In the genomic region with DNA sequence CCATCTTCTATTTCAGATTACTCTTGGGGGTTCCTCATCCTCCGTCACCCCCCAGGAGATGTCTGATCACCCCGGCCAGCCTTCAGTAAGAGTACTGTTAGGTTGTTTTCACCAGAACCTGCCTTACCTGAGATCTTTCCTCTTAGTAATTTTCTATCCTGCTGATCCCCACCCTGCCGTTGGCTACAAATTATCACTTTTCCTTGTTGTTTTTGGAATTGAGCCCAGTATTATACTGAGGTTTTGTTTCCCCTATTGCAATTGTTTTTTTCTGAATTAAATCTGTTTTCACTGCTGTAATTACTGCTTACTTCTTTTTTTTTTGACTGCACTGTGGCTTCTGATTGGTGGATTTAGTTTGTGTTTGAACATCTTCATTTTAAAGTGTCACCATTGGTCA, we compare ENCODE assay signal across 33 cellular contexts. TPM values are rescaled to one million over a fixed set of nuclear protein-coding genes. Genes with fewer than 3 reads are reported as not detected.
"Had no signal": no experiment of that assay in that cellular context is flagged by ENCODE, and none has a peak within 500 bp of the region (broad histone marks: within the 10 kb centered on the region; RNA-seq: fewer than 3 reads in every experiment).

No MANE protein-coding gene starts in this region.

- H3K36me3 ChIP-seq: colonic mucosa, esophagus muscularis mucosa, gastroesophageal sphincter, heart left ventricle, lower lobe of right lung, neural progenitor cell, prostate gland, sigmoid colon, spleen, transverse colon, vagina had no signal

- H3K27ac ChIP-seq: colonic mucosa, esophagus muscularis mucosa, foreskin keratinocyte, gastroesophageal sphincter, heart left ventricle, hepatocyte, lower lobe of right lung, neural progenitor cell, prostate gland, sigmoid colon, spleen, testis, transverse colon, vagina had no signal

- H3K9me3 ChIP-seq: colonic mucosa, prostate gland, testis, vagina had no signal

- H2AFZ ChIP-seq: hepatocyte, neural progenitor cell had no signal

- H3K9ac ChIP-seq: neural progenitor cell had no signal

- H3K27me3 ChIP-seq: colonic mucosa, esophagus muscularis mucosa, gastroesophageal sphincter, heart left ventricle, hepatocyte, neural progenitor cell, sigmoid colon, testis, transverse colon, vagina had no signal

- H3K4me3 ChIP-seq: colonic mucosa, esophagus muscularis mucosa, gastroesophageal sphincter, heart left ventricle, hepatocyte, lower lobe of right lung, neural progenitor cell, prostate gland, sigmoid colon, spleen, testis, transverse colon, vagina had no signal

- H3K4me2 ChIP-seq: hepatocyte, neural progenitor cell had no signal

- DNase-seq: colonic mucosa; effector CD8-positive, alpha-beta T cell; endodermal cell; foreskin keratinocyte; heart left ventricle; islet precursor cell; kidney glomerular epithelial cell; left ventricle myocardium superior; lower lobe of right lung; naive B cell; nucleus accumbens; right cardiac atrium; sigmoid colon; spleen; stimulated activated CD4-positive, alpha-beta T cell treated with anti-CD3 and anti-CD28 coated beads, Interleukin-4, amount 100 ng/mL, for 4 hours; stimulated activated naive CD8-positive, alpha-beta T cell treated with anti-CD3 and anti-CD28 coated beads, Interleukin-15, Interleukin-2, amounts not matched to agents 100 U/mL and 50 U/mL, for 24 hours; substantia nigra; testis; transverse colon had no signal

- H3K4me1 ChIP-seq: colonic mucosa, esophagus muscularis mucosa, foreskin keratinocyte, gastroesophageal sphincter, heart left ventricle, lower lobe of right lung, prostate gland, sigmoid colon, spleen, testis, transverse colon, vagina had no signal

- ATAC-seq: foreskin keratinocyte; gastroesophageal sphincter; heart left ventricle; left ventricle myocardium superior; lower lobe of right lung; right cardiac atrium; stimulated activated memory B cell treated with anti-CD40 and anti-IgM and Interleukin-4, amounts not matched to agents 10 μg/mL and 1 μg/mL and 100 μg/mL, for 72 hours; stimulated activated naive CD8-positive, alpha-beta T cell treated with anti-CD3 and anti-CD28 coated beads, Interleukin-15, Interleukin-2, amounts not matched to agents 100 U/mL and 50 U/mL, for 24 hours had no signal

RNA-seq across cellular contexts. Expression of gene SPAM1, which starts 14.7 kb away (rescaled TPM):
- total RNA-seq: chondrocyte, colonic mucosa, epithelial cell of proximal tubule, esophagus muscularis mucosa, fibroblast of lung, foreskin keratinocyte, gastroesophageal sphincter, hepatocyte, left ventricle myocardium superior, lower lobe of right lung, mononuclear cell, osteocyte, right cardiac atrium, sigmoid colon, skeletal muscle tissue, spleen, transverse colon, ureter, vagina had no signal
- polyA plus RNA-seq: fibroblast of lung, foreskin keratinocyte, heart left ventricle, hepatocyte, right cardiac atrium, sigmoid colon, spleen had no signal
